Comparison of ENCODE assay signal across 8 cellular contexts in the genomic region with DNA sequence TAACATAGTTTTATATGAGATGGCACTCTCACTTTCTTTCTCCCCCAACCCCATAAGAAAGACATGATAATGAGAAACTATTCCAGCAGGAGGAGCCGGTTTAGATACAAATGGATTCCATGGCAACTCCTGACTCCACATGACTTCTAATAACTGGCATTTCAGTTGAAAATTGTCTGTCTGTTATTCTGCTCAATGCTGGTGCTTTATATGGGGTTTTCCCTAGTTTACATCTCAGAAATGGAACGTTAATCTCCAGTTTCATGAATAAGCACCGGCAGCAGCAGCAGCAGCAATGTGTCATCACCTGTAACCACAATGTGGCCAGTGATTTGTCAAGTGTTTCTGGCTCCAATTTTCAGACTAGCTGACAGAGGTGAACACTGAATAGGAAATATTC. TPM values are rescaled to one million over a fixed set of nuclear protein-coding genes. Genes with fewer than 3 reads are reported as not detected.
DNase-seq lines count a peak whose midpoint lies in the region; ATAC-seq, FAIRE-seq and TF ChIP-seq lines count a peak whose summit lies in the region.

No MANE protein-coding gene starts in this region.

- ATAC-seq in GM18502 (IDR thresholded peaks at IDR 0.05; ENCODE audit: poor library complexity, unreplicated experiment) (peak; percentile 92), GM21423 (IDR thresholded peaks at IDR 0.05; ENCODE audit: unreplicated experiment) (peak; percentile 92), HG03457 (IDR thresholded peaks at IDR 0.05; ENCODE audit: unreplicated experiment) (peak; percentile 83), upper lobe of left lung (ENCODE audit: low FRiP score in 2 of 2) (no peak)

- TF ChIP-seq CTCF in astrocyte (IDR thresholded peaks at IDR 0.05; ENCODE audit: insufficient read depth, low read depth, low read length) (no peak), upper lobe of left lung (IDR thresholded peaks at IDR 0.05) (no peak)

- H3K79me2 ChIP-seq in astrocyte (ENCODE audit: insufficient read depth, low read length) = no peaks in the 10 kb centered on the region

- no peak overlapping the region for H3K4me3 Mint-ChIP-seq in astrocyte (ENCODE audit: unreplicated experiment)

- H3K27me3 ChIP-seq in astrocyte (ENCODE audit: insufficient read depth, low read length) (peaks cover 58% of the 10 kb centered on the region), upper lobe of left lung (peaks cover 0 to 20% (median 9%) of the 10 kb centered on the region in 4 donors)

- H2AFZ ChIP-seq in astrocyte (ENCODE audit: low read depth, low read length) = no peak overlapping the region

- H3K4me1 Mint-ChIP-seq in astrocyte (ENCODE audit: low read depth, unreplicated experiment) = peaks cover 2% of the 10 kb centered on the region

- no peak for TF ChIP-seq EP300 in upper lobe of left lung (IDR thresholded peaks at IDR 0.05)

- H4K20me1 ChIP-seq in astrocyte (ENCODE audit: insufficient read depth, low read length) = no peaks in the 10 kb centered on the region

- H3K4me3 ChIP-seq in astrocyte (ENCODE audit: insufficient read depth, low read depth, low read length) (no peak overlapping the region), upper lobe of left lung (no peak overlapping the region)

- H3K9me3 ChIP-seq in astrocyte (ENCODE audit: insufficient read depth, low read depth, low read length) = peaks cover 3% of the 10 kb centered on the region
- no peaks in the 10 kb centered on the region for H3K9me3 ChIP-seq in upper lobe of left lung

- peaks cover 38% of the 10 kb centered on the region for H3K27me3 Mint-ChIP-seq in astrocyte (ENCODE audit: low read depth, unreplicated experiment)

- H3K27ac Mint-ChIP-seq in astrocyte (ENCODE audit: unreplicated experiment) = no peak overlapping the region

- DNase-seq in astrocyte (ENCODE audit: low read depth) (peak; percentile 56), NOMO-1 treated with DMSO at 0.1 percent for 48 hours (lab: John Stamatoyannopoulos, UW; ENCODE audit: unreplicated experiment) (no peak), DMS114 treated with DMSO at 0.1 percent for 48 hours (lab: John Stamatoyannopoulos, UW; ENCODE audit: unreplicated experiment) (no peak), NCI-H774 (lab: John Stamatoyannopoulos, UW) (no peak), upper lobe of left lung (no peak)

- 25 to 28% methylated on average over 3 of the region's 3 CpGs for WGBS in upper lobe of left lung, 2 donors

- H3K4me2 ChIP-seq in astrocyte (ENCODE audit: low read length) = no peak overlapping the region

- peaks cover 4% of the 10 kb centered on the region for H3K9me3 Mint-ChIP-seq in astrocyte (ENCODE audit: unreplicated experiment)

- no peak overlapping the region for H3K9ac ChIP-seq in astrocyte (ENCODE audit: low read length)

- H3K36me3 ChIP-seq in astrocyte (ENCODE audit: insufficient read depth, low read length) (no peaks in the 10 kb centered on the region), upper lobe of left lung (no peaks in the 10 kb centered on the region)

- H3K4me1 ChIP-seq in astrocyte (ENCODE audit: insufficient read depth, low read length) (no peaks in the 10 kb centered on the region), upper lobe of left lung (peaks cover 0 to 1% (median 0%) of the 10 kb centered on the region in 4 donors)

- TF ChIP-seq POLR2A in upper lobe of left lung (IDR thresholded peaks at IDR 0.05) = no peak

- no peak for FAIRE-seq in astrocyte (lab: Jason Lieb, UNC)

- no peaks in the 10 kb centered on the region for H3K36me3 Mint-ChIP-seq in astrocyte (ENCODE audit: low read depth, unreplicated experiment)

- H3K27ac ChIP-seq in astrocyte (ENCODE audit: low read depth, low read length) (no peak overlapping the region), upper lobe of left lung (no peak overlapping the region)

RNA-seq across cellular contexts. Expression of gene SIM1, which starts 8.0 kb away (rescaled TPM):
- total RNA-seq in astrocyte (not detected in 2 replicates), upper lobe of left lung (not detected)

Comparison
In these comparisons a context has a peak if more than half of its experiments do, and no peak if none do; other contexts are left out.
1. ATAC-seq: peak in GM18502 (single experiment), GM21423 (single experiment) and HG03457 (single experiment); none in upper lobe of left lung (0 of 2).